ENCODE assay signal across 1 cellular context in the genomic region with DNA sequence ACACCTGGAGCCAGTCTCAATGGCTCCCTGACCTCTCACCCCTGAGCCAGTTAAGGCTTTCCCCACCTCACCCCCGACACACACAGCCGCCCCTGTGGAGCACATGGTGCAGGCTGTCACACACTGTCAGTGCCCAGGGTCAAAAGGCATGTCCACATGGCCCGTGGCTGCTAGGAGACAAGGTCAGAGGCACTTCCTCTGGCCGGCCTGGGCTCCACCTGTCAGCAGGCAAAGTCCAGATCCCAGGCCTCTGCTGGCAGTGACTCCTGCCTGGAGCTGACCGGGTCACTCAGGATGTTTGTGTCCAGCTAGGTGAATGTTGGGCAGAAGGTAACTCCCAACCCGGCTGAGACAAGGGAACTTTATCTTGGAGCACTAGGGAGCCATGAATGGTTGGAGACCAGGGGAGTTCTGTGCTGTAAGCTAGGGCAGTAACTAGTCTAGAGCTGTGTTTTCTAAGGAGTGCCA.
TF ChIP-seq lines count a peak whose summit lies in the region.

No MANE protein-coding gene starts in this region.

TF ChIP-seq in HCT116, 20 proteins besides CTCF, POLR2A, EP300 and RAD21 (continued from another document):
- TF ChIP-seq, protein P1, sequence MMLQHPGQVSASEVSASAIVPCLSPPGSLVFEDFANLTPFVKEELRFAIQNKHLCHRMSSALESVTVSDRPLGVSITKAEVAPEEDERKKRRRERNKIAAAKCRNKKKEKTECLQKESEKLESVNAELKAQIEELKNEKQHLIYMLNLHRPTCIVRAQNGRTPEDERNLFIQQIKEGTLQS (IDR thresholded peaks at IDR 0.05): no peak
- no peak for TF ChIP-seq CBX3 (IDR thresholded peaks at IDR 0.05; ENCODE audit: low read depth)
- TF ChIP-seq POLR2AphosphoS5 (IDR thresholded peaks at IDR 0.05; ENCODE audit: low read depth, low read length): no peak
- TF ChIP-seq SRF (IDR thresholded peaks at IDR 0.05; ENCODE audit: low read depth): no peak
- no peak for TF ChIP-seq FOSL1 (IDR thresholded peaks at IDR 0.05; ENCODE audit: low read depth)
- TF ChIP-seq CEBPB (IDR thresholded peaks at IDR 0.05; ENCODE audit: low read depth): no peak
- no peak for TF ChIP-seq ELF1 (IDR thresholded peaks at IDR 0.05; ENCODE audit: borderline replicate concordance, low read depth)
- TF ChIP-seq JUND (IDR thresholded peaks at IDR 0.05): no peak
- TF ChIP-seq EZH2phosphoT487 (IDR thresholded peaks at IDR 0.05; ENCODE audit: borderline replicate concordance): no peak
TF ChIP-seq in HCT116: peak in this region for 0.
